In genomic region chr14:68925373-68925772, GRCh38 we compare ENCODE assay signal across 1 cellular context.
TF ChIP-seq lines count a peak whose summit lies in the region.

No MANE protein-coding gene starts in this region.

TF ChIP-seq in GM23338, 12 proteins besides CTCF, POLR2A, EP300 and RAD21 (continued from another document):
- TF ChIP-seq, protein P1, sequence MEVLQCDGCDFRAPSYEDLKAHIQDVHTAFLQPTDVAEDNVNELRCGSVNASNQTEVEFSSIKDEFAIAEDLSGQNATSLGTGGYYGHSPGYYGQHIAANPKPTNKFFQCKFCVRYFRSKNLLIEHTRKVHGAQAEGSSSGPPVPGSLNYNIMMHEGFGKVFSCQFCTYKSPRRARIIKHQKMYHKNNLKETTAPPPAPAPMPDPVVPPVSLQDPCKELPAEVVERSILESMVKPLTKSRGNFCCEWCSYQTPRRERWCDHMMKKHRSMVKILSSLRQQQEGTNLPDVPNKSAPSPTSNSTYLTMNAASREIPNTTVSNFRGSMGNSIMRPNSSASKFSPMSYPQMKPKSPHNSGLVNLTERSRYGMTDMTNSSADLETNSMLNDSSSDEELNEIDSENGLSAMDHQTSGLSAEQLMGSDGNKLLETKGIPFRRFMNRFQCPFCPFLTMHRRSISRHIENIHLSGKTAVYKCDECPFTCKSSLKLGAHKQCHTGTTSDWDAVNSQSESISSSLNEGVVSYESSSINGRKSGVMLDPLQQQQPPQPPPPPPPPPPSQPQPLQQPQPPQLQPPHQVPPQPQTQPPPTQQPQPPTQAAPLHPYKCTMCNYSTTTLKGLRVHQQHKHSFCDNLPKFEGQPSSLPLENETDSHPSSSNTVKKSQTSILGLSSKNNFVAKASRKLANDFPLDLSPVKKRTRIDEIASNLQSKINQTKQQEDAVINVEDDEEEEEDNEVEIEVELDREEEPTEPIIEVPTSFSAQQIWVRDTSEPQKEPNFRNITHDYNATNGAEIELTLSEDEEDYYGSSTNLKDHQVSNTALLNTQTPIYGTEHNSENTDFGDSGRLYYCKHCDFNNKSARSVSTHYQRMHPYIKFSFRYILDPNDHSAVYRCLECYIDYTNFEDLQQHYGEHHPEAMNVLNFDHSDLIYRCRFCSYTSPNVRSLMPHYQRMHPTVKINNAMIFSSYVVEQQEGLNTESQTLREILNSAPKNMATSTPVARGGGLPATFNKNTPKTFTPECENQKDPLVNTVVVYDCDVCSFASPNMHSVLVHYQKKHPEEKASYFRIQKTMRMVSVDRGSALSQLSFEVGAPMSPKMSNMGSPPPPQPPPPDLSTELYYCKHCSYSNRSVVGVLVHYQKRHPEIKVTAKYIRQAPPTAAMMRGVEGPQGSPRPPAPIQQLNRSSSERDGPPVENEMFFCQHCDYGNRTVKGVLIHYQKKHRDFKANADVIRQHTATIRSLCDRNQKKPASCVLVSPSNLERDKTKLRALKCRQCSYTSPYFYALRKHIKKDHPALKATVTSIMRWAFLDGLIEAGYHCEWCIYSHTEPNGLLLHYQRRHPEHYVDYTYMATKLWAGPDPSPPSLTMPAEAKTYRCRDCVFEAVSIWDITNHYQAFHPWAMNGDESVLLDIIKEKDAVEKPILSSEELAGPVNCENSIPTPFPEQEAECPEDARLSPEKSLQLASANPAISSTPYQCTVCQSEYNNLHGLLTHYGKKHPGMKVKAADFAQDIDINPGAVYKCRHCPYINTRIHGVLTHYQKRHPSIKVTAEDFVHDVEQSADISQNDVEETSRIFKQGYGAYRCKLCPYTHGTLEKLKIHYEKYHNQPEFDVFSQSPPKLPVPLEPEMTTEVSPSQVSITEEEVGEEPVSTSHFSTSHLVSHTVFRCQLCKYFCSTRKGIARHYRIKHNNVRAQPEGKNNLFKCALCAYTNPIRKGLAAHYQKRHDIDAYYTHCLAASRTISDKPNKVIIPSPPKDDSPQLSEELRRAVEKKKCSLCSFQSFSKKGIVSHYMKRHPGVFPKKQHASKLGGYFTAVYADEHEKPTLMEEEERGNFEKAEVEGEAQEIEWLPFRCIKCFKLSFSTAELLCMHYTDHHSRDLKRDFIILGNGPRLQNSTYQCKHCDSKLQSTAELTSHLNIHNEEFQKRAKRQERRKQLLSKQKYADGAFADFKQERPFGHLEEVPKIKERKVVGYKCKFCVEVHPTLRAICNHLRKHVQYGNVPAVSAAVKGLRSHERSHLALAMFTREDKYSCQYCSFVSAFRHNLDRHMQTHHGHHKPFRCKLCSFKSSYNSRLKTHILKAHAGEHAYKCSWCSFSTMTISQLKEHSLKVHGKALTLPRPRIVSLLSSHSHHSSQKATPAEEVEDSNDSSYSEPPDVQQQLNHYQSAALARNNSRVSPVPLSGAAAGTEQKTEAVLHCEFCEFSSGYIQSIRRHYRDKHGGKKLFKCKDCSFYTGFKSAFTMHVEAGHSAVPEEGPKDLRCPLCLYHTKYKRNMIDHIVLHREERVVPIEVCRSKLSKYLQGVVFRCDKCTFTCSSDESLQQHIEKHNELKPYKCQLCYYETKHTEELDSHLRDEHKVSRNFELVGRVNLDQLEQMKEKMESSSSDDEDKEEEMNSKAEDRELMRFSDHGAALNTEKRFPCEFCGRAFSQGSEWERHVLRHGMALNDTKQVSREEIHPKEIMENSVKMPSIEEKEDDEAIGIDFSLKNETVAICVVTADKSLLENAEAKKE (CRISPR knock-in tag; IDR thresholded peaks at IDR 0.05): no peak
